In genomic region chr11:55795256-55795655, GRCh38 we compare ENCODE assay signal across 8 cellular contexts. TPM values are rescaled to one million over a fixed set of nuclear protein-coding genes. Genes with fewer than 3 reads are reported as not detected.
"Had no signal": no experiment of that assay in that cellular context is flagged by ENCODE, and none has a peak within 500 bp of the region (broad histone marks: within the 10 kb centered on the region; RNA-seq: fewer than 3 reads in every experiment).

TSS of gene OR5D14 (plus strand) at chr11:55795556. CDS start at chr11:55795556, 0 bp downstream.

- H3K36me3 Mint-ChIP-seq: IgD-negative memory B cell had no signal

- H3K4me3 Mint-ChIP-seq: IgD-negative memory B cell had no signal

- H3K27me3 Mint-ChIP-seq: IgD-negative memory B cell had no signal

- DNase-seq: IMR-90, KBM-7 had no signal

- H3K27ac ChIP-seq: HL-60 had no signal

- H3K4me3 ChIP-seq: K562 had no signal

- H3K4me1 Mint-ChIP-seq: IgD-negative memory B cell had no signal

RNA-seq across cellular contexts. Expression of gene OR5D14, which starts in this region (rescaled TPM):
- total RNA-seq: HepG2, HT-29, HT1080, IMR-90, K562 had no signal
- polyA plus RNA-seq: HepG2, IgD-negative memory B cell, IMR-90, K562 had no signal
